ENCODE assay signal across 1 cellular context in genomic region chr21:28436286-28436932, GRCh38.
TF ChIP-seq lines count a peak whose summit lies in the region.

No MANE protein-coding gene starts in this region.

TF ChIP-seq in WTC11, 78 proteins besides CTCF, POLR2A, EP300 and RAD21 (continued from another document):
- TF ChIP-seq, protein P1, sequence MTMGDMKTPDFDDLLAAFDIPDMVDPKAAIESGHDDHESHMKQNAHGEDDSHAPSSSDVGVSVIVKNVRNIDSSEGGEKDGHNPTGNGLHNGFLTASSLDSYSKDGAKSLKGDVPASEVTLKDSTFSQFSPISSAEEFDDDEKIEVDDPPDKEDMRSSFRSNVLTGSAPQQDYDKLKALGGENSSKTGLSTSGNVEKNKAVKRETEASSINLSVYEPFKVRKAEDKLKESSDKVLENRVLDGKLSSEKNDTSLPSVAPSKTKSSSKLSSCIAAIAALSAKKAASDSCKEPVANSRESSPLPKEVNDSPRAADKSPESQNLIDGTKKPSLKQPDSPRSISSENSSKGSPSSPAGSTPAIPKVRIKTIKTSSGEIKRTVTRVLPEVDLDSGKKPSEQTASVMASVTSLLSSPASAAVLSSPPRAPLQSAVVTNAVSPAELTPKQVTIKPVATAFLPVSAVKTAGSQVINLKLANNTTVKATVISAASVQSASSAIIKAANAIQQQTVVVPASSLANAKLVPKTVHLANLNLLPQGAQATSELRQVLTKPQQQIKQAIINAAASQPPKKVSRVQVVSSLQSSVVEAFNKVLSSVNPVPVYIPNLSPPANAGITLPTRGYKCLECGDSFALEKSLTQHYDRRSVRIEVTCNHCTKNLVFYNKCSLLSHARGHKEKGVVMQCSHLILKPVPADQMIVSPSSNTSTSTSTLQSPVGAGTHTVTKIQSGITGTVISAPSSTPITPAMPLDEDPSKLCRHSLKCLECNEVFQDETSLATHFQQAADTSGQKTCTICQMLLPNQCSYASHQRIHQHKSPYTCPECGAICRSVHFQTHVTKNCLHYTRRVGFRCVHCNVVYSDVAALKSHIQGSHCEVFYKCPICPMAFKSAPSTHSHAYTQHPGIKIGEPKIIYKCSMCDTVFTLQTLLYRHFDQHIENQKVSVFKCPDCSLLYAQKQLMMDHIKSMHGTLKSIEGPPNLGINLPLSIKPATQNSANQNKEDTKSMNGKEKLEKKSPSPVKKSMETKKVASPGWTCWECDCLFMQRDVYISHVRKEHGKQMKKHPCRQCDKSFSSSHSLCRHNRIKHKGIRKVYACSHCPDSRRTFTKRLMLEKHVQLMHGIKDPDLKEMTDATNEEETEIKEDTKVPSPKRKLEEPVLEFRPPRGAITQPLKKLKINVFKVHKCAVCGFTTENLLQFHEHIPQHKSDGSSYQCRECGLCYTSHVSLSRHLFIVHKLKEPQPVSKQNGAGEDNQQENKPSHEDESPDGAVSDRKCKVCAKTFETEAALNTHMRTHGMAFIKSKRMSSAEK (CRISPR knock-in tag; IDR thresholded peaks at IDR 0.05; ENCODE audit: borderline replicate concordance), result no peak
- TF ChIP-seq ZNF396 (CRISPR knock-in tag; IDR thresholded peaks at IDR 0.05; ENCODE audit: borderline replicate concordance) (no peak), FOXJ3 (CRISPR knock-in tag; IDR thresholded peaks at IDR 0.05; ENCODE audit: borderline replicate concordance) (no peak), SMAD3 (CRISPR knock-in tag; IDR thresholded peaks at IDR 0.05; ENCODE audit: borderline replicate concordance) (no peak), PRDM15 (CRISPR knock-in tag; IDR thresholded peaks at IDR 0.05) (no peak), ZNF138 (CRISPR knock-in tag; conservative IDR thresholded peaks at IDR 0.05) (no peak), ATF2 (CRISPR knock-in tag; IDR thresholded peaks at IDR 0.05; ENCODE audit: borderline replicate concordance, low read depth) (no peak), RORB (CRISPR knock-in tag; IDR thresholded peaks at IDR 0.05) (no peak), GTF2I (CRISPR knock-in tag; conservative IDR thresholded peaks at IDR 0.05) (no peak), NFE2L1 (CRISPR knock-in tag; IDR thresholded peaks at IDR 0.05) (no peak)
- TF ChIP-seq, protein P2, sequence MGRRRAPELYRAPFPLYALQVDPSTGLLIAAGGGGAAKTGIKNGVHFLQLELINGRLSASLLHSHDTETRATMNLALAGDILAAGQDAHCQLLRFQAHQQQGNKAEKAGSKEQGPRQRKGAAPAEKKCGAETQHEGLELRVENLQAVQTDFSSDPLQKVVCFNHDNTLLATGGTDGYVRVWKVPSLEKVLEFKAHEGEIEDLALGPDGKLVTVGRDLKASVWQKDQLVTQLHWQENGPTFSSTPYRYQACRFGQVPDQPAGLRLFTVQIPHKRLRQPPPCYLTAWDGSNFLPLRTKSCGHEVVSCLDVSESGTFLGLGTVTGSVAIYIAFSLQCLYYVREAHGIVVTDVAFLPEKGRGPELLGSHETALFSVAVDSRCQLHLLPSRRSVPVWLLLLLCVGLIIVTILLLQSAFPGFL (CRISPR knock-in tag; IDR thresholded peaks at IDR 0.05; ENCODE audit: borderline replicate concordance), result no peak
- TF ChIP-seq, protein P3, sequence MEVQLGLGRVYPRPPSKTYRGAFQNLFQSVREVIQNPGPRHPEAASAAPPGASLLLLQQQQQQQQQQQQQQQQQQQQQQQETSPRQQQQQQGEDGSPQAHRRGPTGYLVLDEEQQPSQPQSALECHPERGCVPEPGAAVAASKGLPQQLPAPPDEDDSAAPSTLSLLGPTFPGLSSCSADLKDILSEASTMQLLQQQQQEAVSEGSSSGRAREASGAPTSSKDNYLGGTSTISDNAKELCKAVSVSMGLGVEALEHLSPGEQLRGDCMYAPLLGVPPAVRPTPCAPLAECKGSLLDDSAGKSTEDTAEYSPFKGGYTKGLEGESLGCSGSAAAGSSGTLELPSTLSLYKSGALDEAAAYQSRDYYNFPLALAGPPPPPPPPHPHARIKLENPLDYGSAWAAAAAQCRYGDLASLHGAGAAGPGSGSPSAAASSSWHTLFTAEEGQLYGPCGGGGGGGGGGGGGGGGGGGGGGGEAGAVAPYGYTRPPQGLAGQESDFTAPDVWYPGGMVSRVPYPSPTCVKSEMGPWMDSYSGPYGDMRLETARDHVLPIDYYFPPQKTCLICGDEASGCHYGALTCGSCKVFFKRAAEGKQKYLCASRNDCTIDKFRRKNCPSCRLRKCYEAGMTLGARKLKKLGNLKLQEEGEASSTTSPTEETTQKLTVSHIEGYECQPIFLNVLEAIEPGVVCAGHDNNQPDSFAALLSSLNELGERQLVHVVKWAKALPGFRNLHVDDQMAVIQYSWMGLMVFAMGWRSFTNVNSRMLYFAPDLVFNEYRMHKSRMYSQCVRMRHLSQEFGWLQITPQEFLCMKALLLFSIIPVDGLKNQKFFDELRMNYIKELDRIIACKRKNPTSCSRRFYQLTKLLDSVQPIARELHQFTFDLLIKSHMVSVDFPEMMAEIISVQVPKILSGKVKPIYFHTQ (CRISPR knock-in tag; IDR thresholded peaks at IDR 0.05), result no peak
